22 cellular contexts compared by ENCODE assay signal in the genomic region with DNA sequence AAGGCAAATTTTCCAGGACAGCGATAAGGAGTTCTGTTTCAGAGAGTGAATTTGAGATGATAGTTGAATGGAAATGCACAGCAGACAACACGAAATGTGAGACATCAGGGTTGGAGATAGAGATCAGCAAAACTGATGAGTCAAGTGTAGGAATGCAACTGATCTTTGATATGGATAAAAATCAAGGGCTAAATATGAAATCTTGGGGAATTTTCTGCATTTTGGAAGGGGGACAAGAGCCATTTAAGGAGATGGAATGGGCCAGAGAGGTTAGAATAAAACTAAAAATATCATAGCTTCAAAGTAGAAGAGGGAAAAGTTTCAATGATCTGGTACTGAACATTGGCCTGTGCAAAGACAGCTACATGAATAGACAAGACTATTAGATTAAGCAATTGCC. TPM values are rescaled to one million over a fixed set of nuclear protein-coding genes. Genes with fewer than 3 reads are reported as not detected.
A peak's percentile ranks its signal among the peaks of the same experiment; 100 is the strongest.
DNase-seq lines count a peak whose midpoint lies in the region; ATAC-seq, FAIRE-seq and TF ChIP-seq lines count a peak whose summit lies in the region.
"Had no signal": no experiment of that assay in that cellular context is flagged by ENCODE, and none has a peak within 500 bp of the region (broad histone marks: within the 10 kb centered on the region; RNA-seq: fewer than 3 reads in every experiment).

No MANE protein-coding gene starts in this region.

- no peak overlapping the region for H2BK15ac ChIP-seq in mesenchymal stem cell (ENCODE audit: low read depth, poor library complexity, severe bottlenecking)

- no peaks in the 10 kb centered on the region for H3K27me3 ChIP-seq in SJSA1 (replicated peaks)
- no peaks in the 10 kb centered on the region for H3K27me3 ChIP-seq in mammary epithelial cell (ENCODE audit: insufficient read depth, low read length)
- no peaks in the 10 kb centered on the region for H3K27me3 ChIP-seq in mesenchymal stem cell (ENCODE audit: control insufficient read depth in 1 of 2, insufficient read depth in 1 of 2, low read length in 2 of 2)
- H3K27me3 ChIP-seq: adrenal gland, colonic mucosa, esophagus squamous epithelium, spleen, upper lobe of right lung had no signal

- H3K14ac ChIP-seq in mesenchymal stem cell (ENCODE audit: low read length in 2 of 2): no peak overlapping the region

- intact Hi-C loops in mammary epithelial cell (cut with micrococcal nuclease): no loop called here

- H3K36me3 ChIP-seq in SJSA1 (peaks cover 15% of the 10 kb centered on the region), mammary epithelial cell (ENCODE audit: insufficient read depth, low read length) (peaks cover 3% of the 10 kb centered on the region), mesenchymal stem cell (ENCODE audit: control insufficient read depth in 1 of 2, insufficient read depth in 2 of 2, low read depth in 1 of 2, low read length in 2 of 2) (peaks cover 0 to 36% of the 10 kb centered on the region in 2 experiments)
- H3K36me3 ChIP-seq: adrenal gland, colonic mucosa had no signal

- H2AFZ ChIP-seq in mammary epithelial cell (ENCODE audit: low read depth, low read length) (no peak overlapping the region), mesenchymal stem cell (ENCODE audit: low read depth, low read length) (no peak overlapping the region)

- CTCF ChIA-PET in A549 (lab: Yijun Ruan, JAX): interaction anchor here (0.9 to 1.6 kb wide), 4 partner anchors 11 to 103 kb away, joined by 3 to 15 read pairs (median 5); no protein-coding TSS in a partner anchor
- CTCF ChIA-PET in mammary epithelial cell (lab: Charles Lee; ENCODE audit: low non-redundant PET): no interaction called here

- H2BK12ac ChIP-seq in mesenchymal stem cell (ENCODE audit: low read length in 2 of 2): no peak overlapping the region

- no TSS peak for BruUV-seq in mammary epithelial cell (replicated peaks; lab: Mats Ljungman, UMichigan)

- H3K4me1 ChIP-seq in A549: peaks cover 31% of the 10 kb centered on the region
- H3K4me1 ChIP-seq in SJSA1 (replicated peaks): peaks cover 44% of the 10 kb centered on the region
- H3K4me1 ChIP-seq in mammary epithelial cell (ENCODE audit: insufficient read depth, low read length): peaks cover 13% of the 10 kb centered on the region
- H3K4me1 ChIP-seq in mesenchymal stem cell (ENCODE audit: control insufficient read depth, insufficient read depth, low read depth, low read length): no peaks in the 10 kb centered on the region
- H3K4me1 ChIP-seq: colonic mucosa, upper lobe of right lung had no signal

- TF ChIP-seq RAD21 in A549 (conservative IDR thresholded peaks at IDR 0.05 in 1 of 2, IDR thresholded peaks at IDR 0.05 in 1 of 2): no peak

- no peak overlapping the region for H2BK5ac ChIP-seq in mesenchymal stem cell (ENCODE audit: low read depth, low read length, poor library complexity, severe bottlenecking)

- H3K4me3 ChIP-seq in A549: no peak overlapping the region
- no peak overlapping the region for H3K4me3 ChIP-seq in SJSA1
- H3K4me3 ChIP-seq in mammary epithelial cell (replicated peaks in 1 of 3; ENCODE audit: insufficient read depth in 1 of 3, low read depth in 2 of 3, low read length in 3 of 3): no peak overlapping the region
- H3K4me3 ChIP-seq in mesenchymal stem cell (ENCODE audit: insufficient read depth in 1 of 2, low read depth in 1 of 2, low read length in 2 of 2): no peak overlapping the region
- H3K4me3 ChIP-seq: adrenal gland, colonic mucosa, esophagus squamous epithelium, spleen, upper lobe of right lung had no signal

- DNase-seq in A549 (ENCODE audit: low read depth in 1 of 2, low spot score in 1 of 2): no peak
- peak; percentile 16 for DNase-seq in GM03348 (ENCODE audit: low spot score)
- no peak for DNase-seq in SJSA1 (ENCODE audit: low read depth in 1 of 2, low spot score in 2 of 2)
- DNase-seq in mammary epithelial cell: peak; percentile 29
- DNase-seq in KG1 (lab: John Stamatoyannopoulos, UW): no peak
- DNase-seq in mesenchymal stem cell: no peak
- no peak for DNase-seq in NOMO-1 treated with dmso at 0.1 percent for 144 hours (lab: John Stamatoyannopoulos, UW; ENCODE audit: unreplicated experiment)
- DNase-seq in putamen (ENCODE audit: low spot score): no peak
- DNase-seq: adrenal gland; colonic mucosa; effector memory CD8-positive, alpha-beta T cell; esophagus squamous epithelium; mesendoderm; MV-4-11; NCI-H2171; NCI-H526 treated with DMSO at 0.1 percent for 48 hours; retina; Right ventricle myocardium superior; spleen; upper lobe of right lung had no signal

- POLR2A ChIA-PET in A549 (lab: Yijun Ruan, JAX): interaction anchor here (0.5 kb wide), 1 partner anchor 155 kb away, joined by 6 read pairs; no protein-coding TSS in a partner anchor

- no peak overlapping the region for H3K18ac ChIP-seq in mesenchymal stem cell (ENCODE audit: low read depth in 1 of 2, low read length in 2 of 2)

- in situ Hi-C loops in mammary epithelial cell (cut with MboI; ENCODE audit: low sequenced_read_pairs in 2 of 2): loop anchor here in 1 of 2 donors (10.0 kb wide), 1 partner anchor 96 kb away; no protein-coding TSS in a partner anchor

- H2AK5ac ChIP-seq in mesenchymal stem cell (ENCODE audit: low read length, severe bottlenecking): no peak overlapping the region

- H2BK120ac ChIP-seq in mesenchymal stem cell (ENCODE audit: low read depth, low read length): no peak overlapping the region

- no peaks in the 10 kb centered on the region for H4K20me1 ChIP-seq in mammary epithelial cell (ENCODE audit: insufficient read depth, low read length)

- no peak for FAIRE-seq in A549 (lab: Jason Lieb, UNC)
- FAIRE-seq: bronchial epithelial cell, GM18507 had no signal

- ATAC-seq in A549: no peak
- ATAC-seq: effector memory CD8-positive, alpha-beta T cell; upper lobe of right lung had no signal

- no peak overlapping the region for H4K91ac ChIP-seq in mesenchymal stem cell (ENCODE audit: low read length)

- no peak for TF ChIP-seq POLR2A in A549 (IDR thresholded peaks at IDR 0.05; ENCODE audit: low read length)

- H3K9ac ChIP-seq in mammary epithelial cell (ENCODE audit: insufficient read depth, low read length) (no peak overlapping the region), mesenchymal stem cell (ENCODE audit: low read length) (no peak overlapping the region)

- H3K23ac ChIP-seq in mesenchymal stem cell (ENCODE audit: low read length in 2 of 2): no peak overlapping the region

- H3K79me2 ChIP-seq in mammary epithelial cell (ENCODE audit: insufficient read depth, low read length): peaks cover 7% of the 10 kb centered on the region

- peaks cover 12% of the 10 kb centered on the region for H3K79me1 ChIP-seq in mesenchymal stem cell (replicated peaks; ENCODE audit: low read length, poor library complexity, severe bottlenecking)

- H3K4ac ChIP-seq in mesenchymal stem cell (ENCODE audit: low read depth in 1 of 2, low read length in 2 of 2): no peak overlapping the region

- no peak overlapping the region for H3K27ac ChIP-seq in A549
- H3K27ac ChIP-seq in SJSA1: peak overlapping the region; percentile 55
- peak overlapping the region; percentile 24 for H3K27ac ChIP-seq in mammary epithelial cell (ENCODE audit: insufficient read depth, low read depth, low read length)
- H3K27ac ChIP-seq in mesenchymal stem cell (ENCODE audit: low read length, poor library complexity, severe bottlenecking): no peak overlapping the region
- H3K27ac ChIP-seq: adrenal gland, colonic mucosa, spleen, upper lobe of right lung had no signal

- no peak overlapping the region for H4K8ac ChIP-seq in mesenchymal stem cell (ENCODE audit: low read length)

- H3K9me3 ChIP-seq in A549 (no peaks in the 10 kb centered on the region), SJSA1 (replicated peaks) (no peaks in the 10 kb centered on the region), mammary epithelial cell (replicated peaks; ENCODE audit: insufficient read depth, low read length) (no peaks in the 10 kb centered on the region), mesenchymal stem cell (ENCODE audit: control insufficient read depth, low read length) (no peaks in the 10 kb centered on the region)
- H3K9me3 ChIP-seq: colonic mucosa, esophagus squamous epithelium, spleen, upper lobe of right lung had no signal

- dilution Hi-C loops in mammary epithelial cell (cut with HindIII; ENCODE audit: low sequenced_read_pairs): no loop called here

- no peak for TF ChIP-seq EP300 in A549 (IDR thresholded peaks at IDR 0.05)

- H3K4me2 ChIP-seq in A549 (peak overlapping the region; percentile 4; the same call in 2 of the 3 replicates), mammary epithelial cell (ENCODE audit: insufficient read depth, low read depth, low read length) (no peak overlapping the region), mesenchymal stem cell (ENCODE audit: low read length, poor library complexity, severe bottlenecking) (no peak overlapping the region)

- no peak for TF ChIP-seq CTCF in A549 (IDR thresholded peaks at IDR 0.05)
- no peak for TF ChIP-seq CTCF in mammary epithelial cell (conservative IDR thresholded peaks at IDR 0.05 in 1 of 2, IDR thresholded peaks at IDR 0.05 in 1 of 2; ENCODE audit: extremely low read depth in 1 of 2, insufficient read depth in 1 of 2, low read depth in 1 of 2, low read length in 2 of 2)

- 71% methylated on average over 2 of the region's 2 CpGs for WGBS in A549 (ENCODE audit: missing lambda C conversion rate)
- WGBS in mammary epithelial cell (ENCODE audit: low coverage, missing lambda C conversion rate): 60% methylated on average over 2 of the region's 2 CpGs
- WGBS in mesenchymal stem cell: 91% methylated on average over 2 of the region's 2 CpGs

RNA-seq across cellular contexts. Expression of a gene that starts 11.5 kb away (rescaled TPM):
- polyA plus RNA-seq in A549 (2011; rRNA removed): 102 and 111 TPM in 2 replicates
- polyA plus RNA-seq in A549 (2012; cell fraction: cytosol; rRNA removed): 22.7 and 26.3 TPM in 2 replicates
- polyA plus RNA-seq in A549 (2012; cell fraction: nucleus; rRNA removed): 5.6 and 7.2 TPM in 2 replicates
- 43.5 to 48.6 TPM (median 48.1 TPM) in 3 replicates for polyA plus RNA-seq in A549 (2017; fragmentation: RNase III; extraction: RNeasy Plus Mini Kit Qiagen cat#74134 plus additional on column Dnase treatment)
- 3.9 and 7.8 TPM in 2 replicates for polyA minus RNA-seq in A549 (2011; rRNA and poly(A)+ RNA removed)
- total RNA-seq in SJSA1 (2014; rRNA removed; shearing (Covaris generic)): 38.5 and 52.3 TPM in 2 replicates
- total RNA-seq in mammary epithelial cell: 10 to 100 TPM; 21.0 to 39.6 TPM
- 37.5 TPM for polyA plus RNA-seq in mammary epithelial cell
- polyA minus RNA-seq in mammary epithelial cell: 5.3 TPM
- 65.9 TPM for polyA plus RNA-seq in mesenchymal stem cell (2013, experiment 1 of 2)
- polyA plus RNA-seq in mesenchymal stem cell (2013, experiment 2 of 2): 68.1 TPM

RNA-seq across cellular contexts. Expression of a gene that starts 12.8 kb away (rescaled TPM):
- polyA plus RNA-seq in A549 (2011; rRNA removed) (3.7 and 5.6 TPM in 2 replicates), A549 (2017; fragmentation: RNase III; extraction: RNeasy Plus Mini Kit Qiagen cat#74134 plus additional on column Dnase treatment) (2.9 to 3.2 TPM (median 3.0 TPM) in 3 replicates), mammary epithelial cell (1.5 TPM)
- polyA plus RNA-seq in A549 (2012; cell fraction: cytosol; rRNA removed): 0.59 and 0.74 TPM in 2 replicates
- polyA plus RNA-seq in A549 (2012; cell fraction: nucleus; rRNA removed): 0.37 and 0.65 TPM in 2 replicates
- 2.1 and 2.7 TPM in 2 replicates for polyA minus RNA-seq in A549 (2011; rRNA and poly(A)+ RNA removed)
- 4.6 and 5.8 TPM in 2 replicates for total RNA-seq in SJSA1 (2014; rRNA removed; shearing (Covaris generic))
- 1 to 10 TPM; 5.0 to 8.7 TPM for total RNA-seq in mammary epithelial cell
- polyA minus RNA-seq in mammary epithelial cell: 3.2 TPM
- 3.0 TPM for polyA plus RNA-seq in mesenchymal stem cell (2013, experiment 1 of 2)
- polyA plus RNA-seq in mesenchymal stem cell (2013, experiment 2 of 2): 3.4 TPM

RNA-seq across cellular contexts. Expression of a gene that starts 54.3 kb away (rescaled TPM):
- polyA plus RNA-seq in A549 (2011; rRNA removed): 35.1 and 40.5 TPM in 2 replicates
- 9.2 and 10.8 TPM in 2 replicates for polyA plus RNA-seq in A549 (2012; cell fraction: cytosol; rRNA removed)
- polyA plus RNA-seq in A549 (2012; cell fraction: nucleus; rRNA removed): 5.5 and 6.3 TPM in 2 replicates
- polyA plus RNA-seq in A549 (2017; fragmentation: RNase III; extraction: RNeasy Plus Mini Kit Qiagen cat#74134 plus additional on column Dnase treatment): 16.7 to 18.1 TPM (median 17.9 TPM) in 3 replicates
- polyA minus RNA-seq in A549 (2011; rRNA and poly(A)+ RNA removed): 6.1 and 6.3 TPM in 2 replicates
- 17.1 and 23.3 TPM in 2 replicates for total RNA-seq in SJSA1 (2014; rRNA removed; shearing (Covaris generic))
- total RNA-seq in mammary epithelial cell: 10 to 100 TPM; 13.9 to 15.5 TPM
- polyA plus RNA-seq in mammary epithelial cell: 8.0 TPM
- 4.6 TPM for polyA minus RNA-seq in mammary epithelial cell
- polyA plus RNA-seq in mesenchymal stem cell (2013, experiment 1 of 2): 20.7 TPM
- polyA plus RNA-seq in mesenchymal stem cell (2013, experiment 2 of 2): 24.4 TPM

Comparison
In these comparisons a context has a peak if more than half of its experiments do, and no peak if none do; other contexts are left out.
1. DNase-seq: peak in GM03348 (single experiment) and mammary epithelial cell (single experiment); none in A549 (0 of 2), SJSA1 (0 of 2), KG1 (single experiment), mesenchymal stem cell (single experiment), NOMO-1 treated with dmso at 0.1 percent for 144 hours (single experiment) and putamen (single experiment).
2. H3K27ac ChIP-seq: peak in SJSA1 (single experiment) and mammary epithelial cell (single experiment); none in A549 (0 of 2) and mesenchymal stem cell (single experiment).